Comparison of ENCODE assay signal across 8 cellular contexts in the genomic region with DNA sequence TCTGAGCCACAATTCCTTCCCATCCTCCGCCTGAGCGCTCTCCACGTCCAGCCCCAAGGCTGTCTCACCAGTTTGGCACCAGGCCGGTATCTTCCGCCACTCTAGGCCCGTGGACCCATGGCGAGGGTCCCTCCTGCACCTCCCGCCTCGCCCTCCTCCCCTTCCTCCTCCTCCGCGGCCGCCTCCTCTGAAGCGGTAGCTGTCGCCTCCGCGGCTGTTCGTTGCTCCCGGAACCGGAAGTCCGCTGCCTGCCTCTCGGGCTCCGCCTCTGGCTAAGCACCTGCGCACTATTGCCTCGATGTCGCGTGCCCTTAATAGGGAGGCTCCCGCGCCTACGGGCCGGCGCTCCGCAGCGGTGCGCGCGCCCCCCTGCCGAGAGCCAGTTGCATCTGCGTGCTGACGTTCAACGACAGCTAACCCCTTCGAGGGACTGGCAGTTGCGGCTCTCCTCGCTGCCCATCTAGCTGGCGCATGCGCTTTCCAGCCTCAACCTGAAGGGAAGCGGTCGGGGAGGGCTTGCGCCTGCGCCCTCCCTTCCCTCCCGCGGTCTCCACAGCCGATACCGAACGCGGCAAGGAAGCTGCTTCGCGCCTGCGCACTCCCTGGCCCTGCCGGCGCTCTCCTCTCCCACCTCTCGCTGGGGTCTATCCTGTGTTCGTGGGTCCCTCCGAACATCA. TPM values are rescaled to one million over a fixed set of nuclear protein-coding genes. Genes with fewer than 3 reads are reported as not detected.
A peak's percentile ranks its signal among the peaks of the same experiment; 100 is the strongest.
DNase-seq lines count a peak whose midpoint lies in the region; ATAC-seq and TF ChIP-seq lines count a peak whose summit lies in the region.

MBD1 (minus strand) TSS at position 229 of the 677 bp plus-strand sequence. CDS start 1,531 bp downstream, outside the sequence.

- peak; percentile 97 for DNase-seq in CD14-positive monocyte (ENCODE audit: low spot score)
- peak; percentile 92 for DNase-seq in NCI-H748 treated with DMSO at 0.1 percent for 48 hours (lab: John Stamatoyannopoulos, UW)
- DNase-seq in activated CD4-positive, alpha-beta T cell treated with anti-CD3 and anti-CD28 coated beads, Interleukin-2, amount 50 U/mL, for 24 hours (ENCODE audit: low read depth in 1 of 2, low spot score in 1 of 2), result peak; percentile 93 to 96
- DNase-seq in dedifferentiated amniotic fluid mesenchymal stem cell (ENCODE audit: extremely low spot score), result peak; percentile 97
- DNase-seq in left lobe of liver (ENCODE audit: low spot score), result peak; percentile 96
- DNase-seq in stimulated activated CD4-positive, alpha-beta T cell treated with anti-CD3 and anti-CD28 coated beads, Interleukin-2, amount 100 ng/mL, for 4 hours (ENCODE audit: low read depth), result peak; percentile 95

- TF ChIP-seq CTCF in CD14-positive monocyte (IDR thresholded peaks at IDR 0.05), result peak; percentile 21

- peak within 1 kb of the TSS; percentile 93 to 98 for H3K4me3 Mint-ChIP-seq in CD14-positive monocyte

- intact Hi-C loops in CD14-positive monocyte (cut with micrococcal nuclease), result loop anchor here (5.0 to 10.0 kb wide), 3 partner anchors 76 to 787 kb away; partner anchors contain the start of genes SKA1 (in 2 of the 2) and RPL17 (in 1 of the 2)

- H3K27me3 Mint-ChIP-seq in CD14-positive monocyte (ENCODE audit: low read depth in 3 of 3), result peaks cover 0 to 2% (median 0%) of the 10 kb centered on the region in 3 donors

- H3K9me3 Mint-ChIP-seq in CD14-positive monocyte, result peaks cover 0 to 2% (median 0%) of the 10 kb centered on the region in 7 donors

- peak; percentile 90 for ATAC-seq in GM19372 (IDR thresholded peaks at IDR 0.05; ENCODE audit: low read depth, unreplicated experiment)
- ATAC-seq in HG03558 (IDR thresholded peaks at IDR 0.05; ENCODE audit: extremely low read depth, unreplicated experiment), result peak; percentile 83
- peak; percentile 93 for ATAC-seq in left lobe of liver

- H3K4me1 Mint-ChIP-seq in CD14-positive monocyte, result peaks cover 49% of the 10 kb centered on the region

- peaks cover 54 to 60% of the 10 kb centered on the region in 2 donors for H3K36me3 Mint-ChIP-seq in CD14-positive monocyte

- peak within 1 kb of the TSS; percentile 93 to 98 (median 96) for H3K27ac Mint-ChIP-seq in CD14-positive monocyte

RNA-seq across cellular contexts. Expression of gene MBD1, which starts in this region (rescaled TPM):
- 10 to 100 TPM; 13.2 to 17.4 TPM for polyA plus RNA-seq in CD14-positive monocyte
- total RNA-seq in left lobe of liver, result 33.6 TPM

Comparison
In these comparisons a context has a peak if more than half of its experiments do, and no peak if none do; other contexts are left out.
1. Peak in every context shown above with its lines: DNase-seq and ATAC-seq.